Comparison of ENCODE assay signal across 20 cellular contexts in genomic region chr20:48015943-48016723, GRCh38.
A peak's percentile ranks its signal among the peaks of the same experiment; 100 is the strongest.
DNase-seq lines count a peak whose midpoint lies in the region; ATAC-seq and TF ChIP-seq lines count a peak whose summit lies in the region.
"Had no signal": no experiment of that assay in that cellular context is flagged by ENCODE, and none has a peak within 500 bp of the region (broad histone marks: within the 10 kb centered on the region; RNA-seq: fewer than 3 reads in every experiment).

No MANE protein-coding gene starts in this region.

- no peaks in the 10 kb centered on the region for H3K9me2 ChIP-seq in Karpas-422 (replicated peaks; ENCODE audit: insufficient read depth, low read length)

- ATAC-seq in natural killer cell treated with Interleukin-12 subunit alpha and Interleukin-12 subunit beta and Interleukin-15 and Interleukin-18, amount 100 ng/mL, for 72 hours = no peak
- ATAC-seq: GM12878; stimulated activated effector memory CD8-positive, alpha-beta T cell treated with anti-CD3 and anti-CD28 coated beads, Interleukin-12 subunit alpha, Interleukin-12 subunit beta, amount 100 ng/mL, for 72 hours had no signal

- peaks cover 5% of the 10 kb centered on the region for H3K9me3 Mint-ChIP-seq in natural killer cell treated with Interleukin-12 subunit alpha and Interleukin-12 subunit beta and Interleukin-15 and Interleukin-18, amount 100 ng/mL, for 72 hours

- H3K4me2 ChIP-seq in smooth muscle cell (peak overlapping the region; percentile 64), Karpas-422 (ENCODE audit: low read depth, low read length, poor library complexity, severe bottlenecking) (no peak overlapping the region)

- no peaks in the 10 kb centered on the region for H3K4me1 Mint-ChIP-seq in natural killer cell treated with Interleukin-12 subunit alpha and Interleukin-12 subunit beta and Interleukin-15 and Interleukin-18, amount 100 ng/mL, for 72 hours (ENCODE audit: low read depth in 2 of 2)
- H3K4me1 Mint-ChIP-seq: stimulated activated effector memory CD8-positive, alpha-beta T cell treated with anti-CD3 and anti-CD28 coated beads, Interleukin-12 subunit alpha, Interleukin-12 subunit beta, amount 100 ng/mL, for 72 hours had no signal

- H3K9ac ChIP-seq in smooth muscle cell (ENCODE audit: low read depth) = no peak overlapping the region
- no peak overlapping the region for H3K9ac ChIP-seq in Karpas-422 (ENCODE audit: low read length)

- no peak overlapping the region for H3K4me3 Mint-ChIP-seq in natural killer cell treated with Interleukin-12 subunit alpha and Interleukin-12 subunit beta and Interleukin-15 and Interleukin-18, amount 100 ng/mL, for 72 hours
- H3K4me3 Mint-ChIP-seq: stimulated activated effector memory CD8-positive, alpha-beta T cell treated with anti-CD3 and anti-CD28 coated beads, Interleukin-12 subunit alpha, Interleukin-12 subunit beta, amount 100 ng/mL, for 72 hours; T-helper 2 cell treated with Interferon-gamma antibody and Interleukin-4, amounts not matched to agents 5 μg/mL and 100 μg/mL, for 36 hours had no signal

- H3F3A ChIP-seq in smooth muscle cell (ENCODE audit: low read depth) = peaks cover 9% of the 10 kb centered on the region

- H4K20me1 ChIP-seq in smooth muscle cell (ENCODE audit: low read depth) (no peaks in the 10 kb centered on the region), Karpas-422 (ENCODE audit: insufficient read depth, low read depth, low read length) (no peaks in the 10 kb centered on the region)

- H3K36me3 ChIP-seq in smooth muscle cell (ENCODE audit: low read depth) (no peaks in the 10 kb centered on the region), Karpas-422 (ENCODE audit: insufficient read depth, low read length) (no peaks in the 10 kb centered on the region), Peyer's patch (no peaks in the 10 kb centered on the region)
- H3K36me3 ChIP-seq: esophagus squamous epithelium, spleen, transverse colon had no signal

- no peaks in the 10 kb centered on the region for H3K27me3 ChIP-seq in smooth muscle cell (ENCODE audit: low read depth)
- no peaks in the 10 kb centered on the region for H3K27me3 ChIP-seq in Karpas-422 (ENCODE audit: low read length)
- no peaks in the 10 kb centered on the region for H3K27me3 ChIP-seq in Peyer's patch

- DNase-seq in GM04503 (ENCODE audit: low read depth) (peak; percentile 94), amniotic epithelial cell (ENCODE audit: low read depth) (peak; percentile 92), fibroblast of the aortic adventitia (ENCODE audit: low read depth) (peak; percentile 83), smooth muscle cell (lab: John Stamatoyannopoulos, UW; ENCODE audit: unreplicated experiment) (no peak), NCI-H82 (lab: John Stamatoyannopoulos, UW) (no peak), Karpas-422 (no peak), Peyer's patch (no peak)
- no peak for DNase-seq in natural killer cell treated with Interleukin-12 subunit alpha and Interleukin-12 subunit beta and Interleukin-15 and Interleukin-18, amount 100 ng/mL, for 72 hours (ENCODE audit: low spot score)
- DNase-seq: activated gamma-delta T cell treated with Interleukin-2 at 50 U/mL for 16 hours, aorta, DMS79 treated with DMSO at 0.1 percent for 48 hours, esophagus squamous epithelium, NCI-H187 treated with DMSO at 0.1 percent for 48 hours, NCI-H510A, SHP77 treated with DMSO at 0.1 percent for 48 hours, spleen, transverse colon had no signal

- H3K27me3 Mint-ChIP-seq in natural killer cell treated with Interleukin-12 subunit alpha and Interleukin-12 subunit beta and Interleukin-15 and Interleukin-18, amount 100 ng/mL, for 72 hours = peaks cover 21 to 36% of the 10 kb centered on the region in 2 donors

- H3K4me1 ChIP-seq in smooth muscle cell (ENCODE audit: low read depth) = peaks cover 13% of the 10 kb centered on the region
- H3K4me1 ChIP-seq in Karpas-422 (ENCODE audit: low read length) = no peaks in the 10 kb centered on the region
- H3K4me1 ChIP-seq in Peyer's patch = no peaks in the 10 kb centered on the region
- H3K4me1 ChIP-seq: esophagus squamous epithelium, spleen, transverse colon had no signal

- peak overlapping the region; percentile 87 for H3K27ac ChIP-seq in smooth muscle cell (ENCODE audit: low read depth)
- no peak overlapping the region for H3K27ac ChIP-seq in Karpas-422 (ENCODE audit: low read length)
- no peak overlapping the region for H3K27ac ChIP-seq in Peyer's patch
- H3K27ac ChIP-seq: esophagus squamous epithelium, spleen, transverse colon had no signal

- TF ChIP-seq POLR2A in Peyer's patch (IDR thresholded peaks at IDR 0.05) = no peak

- TF ChIP-seq CTCF in fibroblast of the aortic adventitia (IDR thresholded peaks at IDR 0.05; ENCODE audit: insufficient read depth, low read length) (no peak), smooth muscle cell (IDR thresholded peaks at IDR 0.05; ENCODE audit: borderline replicate concordance, insufficient read depth, poor library complexity, severe bottlenecking) (no peak), Peyer's patch (IDR thresholded peaks at IDR 0.05) (no peak)

- H2AFZ ChIP-seq in smooth muscle cell (ENCODE audit: low read depth) (no peak overlapping the region), Karpas-422 (ENCODE audit: low read length) (no peak overlapping the region)

- WGBS in smooth muscle cell (ENCODE audit: low lambda C conversion rate) = 36% methylated on average over 11 of the region's 11 CpGs

- H3K27ac Mint-ChIP-seq in natural killer cell treated with Interleukin-12 subunit alpha and Interleukin-12 subunit beta and Interleukin-15 and Interleukin-18, amount 100 ng/mL, for 72 hours = no peak overlapping the region
- H3K27ac Mint-ChIP-seq: stimulated activated effector memory CD8-positive, alpha-beta T cell treated with anti-CD3 and anti-CD28 coated beads, Interleukin-12 subunit alpha, Interleukin-12 subunit beta, amount 100 ng/mL, for 72 hours; T-helper 2 cell treated with Interferon-gamma antibody and Interleukin-4, amounts not matched to agents 5 μg/mL and 100 μg/mL, for 36 hours had no signal

- H3K9me3 ChIP-seq in smooth muscle cell (replicated peaks; ENCODE audit: low read depth) = peaks cover 8% of the 10 kb centered on the region
- H3K9me3 ChIP-seq in Karpas-422 (ENCODE audit: low read length) = no peaks in the 10 kb centered on the region
- H3K9me3 ChIP-seq in Peyer's patch = no peaks in the 10 kb centered on the region

- H3K4me3 ChIP-seq in fibroblast of the aortic adventitia (ENCODE audit: low read depth, low read length) (no peak overlapping the region), smooth muscle cell (no peak overlapping the region), Karpas-422 (ENCODE audit: low read length) (no peak overlapping the region), Peyer's patch (no peak overlapping the region)
- H3K4me3 ChIP-seq: esophagus squamous epithelium, GM12878, spleen, transverse colon had no signal

- peaks cover 7% of the 10 kb centered on the region for H3K36me3 Mint-ChIP-seq in natural killer cell treated with Interleukin-12 subunit alpha and Interleukin-12 subunit beta and Interleukin-15 and Interleukin-18, amount 100 ng/mL, for 72 hours
- H3K36me3 Mint-ChIP-seq: stimulated activated effector memory CD8-positive, alpha-beta T cell treated with anti-CD3 and anti-CD28 coated beads, Interleukin-12 subunit alpha, Interleukin-12 subunit beta, amount 100 ng/mL, for 72 hours had no signal

- H3K79me2 ChIP-seq in smooth muscle cell (ENCODE audit: low read depth) (no peaks in the 10 kb centered on the region), Karpas-422 (ENCODE audit: low read length) (no peaks in the 10 kb centered on the region)

Comparison
In these comparisons a context has a peak if more than half of its experiments do, and no peak if none do; other contexts are left out.
1. DNase-seq: peak in GM04503 (single experiment), amniotic epithelial cell (single experiment) and fibroblast of the aortic adventitia (single experiment); none in smooth muscle cell (single experiment), NCI-H82 (single experiment), Karpas-422 (single experiment), Peyer's patch (0 of 3) and natural killer cell treated with Interleukin-12 subunit alpha and Interleukin-12 subunit beta and Interleukin-15 and Interleukin-18, amount 100 ng/mL, for 72 hours (single experiment).